Comparison of ENCODE assay signal across 20 cellular contexts in the genomic region with DNA sequence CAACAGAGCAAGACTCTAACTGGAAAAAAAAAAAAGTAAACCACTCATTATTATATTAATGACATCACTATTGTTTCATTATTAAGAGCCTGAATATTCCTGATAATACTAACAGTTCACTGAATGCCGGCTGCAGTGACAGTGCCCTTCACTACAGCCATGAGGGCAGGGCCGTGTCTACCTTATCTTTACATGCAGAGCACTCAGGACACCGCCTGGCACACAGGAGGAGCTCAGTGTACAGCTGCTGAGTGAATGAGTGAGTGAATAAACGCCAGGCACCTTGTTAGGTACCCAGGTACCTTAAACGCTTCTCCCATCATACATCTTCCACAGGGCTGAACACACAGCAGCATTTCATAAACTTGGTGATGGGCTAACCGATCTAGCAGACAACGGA.
"Had no signal": no experiment of that assay in that cellular context is flagged by ENCODE, and none has a peak within 500 bp of the region (broad histone marks: within the 10 kb centered on the region; RNA-seq: fewer than 3 reads in every experiment).

No MANE protein-coding gene starts in this region.

- H3K9me3 Mint-ChIP-seq: natural killer cell treated with Interleukin-12 subunit alpha and Interleukin-12 subunit beta and Interleukin-15 and Interleukin-18, amount 100 ng/mL, for 72 hours had no signal

- H3K27me3 Mint-ChIP-seq: natural killer cell treated with Interleukin-12 subunit alpha and Interleukin-12 subunit beta and Interleukin-15 and Interleukin-18, amount 100 ng/mL, for 72 hours had no signal

- H3K27ac ChIP-seq: epithelial cell of prostate, left lung, right lobe of liver, testis, uterus had no signal

- H3K4me3 Mint-ChIP-seq: natural killer cell treated with Interleukin-12 subunit alpha and Interleukin-12 subunit beta and Interleukin-15 and Interleukin-18, amount 100 ng/mL, for 72 hours had no signal

- FAIRE-seq: frontal cortex, islet of Langerhans had no signal

- H3K27me3 ChIP-seq: left lung, right lobe of liver, testis, uterus had no signal

- H3K36me3 ChIP-seq: uterus had no signal

- ATAC-seq: left lung; mucosa of descending colon; natural killer cell treated with Interleukin-12 subunit alpha and Interleukin-12 subunit beta and Interleukin-15 and Interleukin-18, amount 100 ng/mL, for 72 hours; stimulated activated naive CD8-positive, alpha-beta T cell treated with anti-CD3 and anti-CD28 coated beads, Interleukin-15, Interleukin-2, amounts not matched to agents 100 U/mL and 50 U/mL, for 24 hours had no signal

- DNase-seq: activated CD4-positive, alpha-beta T cell treated with anti-CD3 and anti-CD28 coated beads for 4 hours; activated CD4-positive, alpha-beta T cell treated with anti-CD3 and anti-CD28 coated beads, Interleukin-2, amount 50 U/mL, for 4 hours; activated effector memory CD4-positive, alpha-beta T cell treated with Interleukin-2 at 50 U/mL for 16 hours; activated naive CD4-positive, alpha-beta T cell treated with anti-CD3 and anti-CD28 coated beads, Interleukin-2, amount 50 U/mL, for 16 hours; amniotic stem cell; central memory CD4-positive, alpha-beta T cell; dermis blood vessel endothelial cell; effector CD4-positive, alpha-beta T cell; left lung; mucosa of descending colon; right lobe of liver; stimulated activated CD4-positive, alpha-beta T cell treated with anti-CD3 and anti-CD28 coated beads, Interleukin-2, amount 100 ng/mL, for 48 hours; stimulated activated naive CD8-positive, alpha-beta T cell treated with anti-CD3 and anti-CD28 coated beads, Interleukin-15, Interleukin-2, amounts not matched to agents 100 U/mL and 50 U/mL, for 24 hours; testis; trophoblast cell; uterus had no signal

- H3K4me3 ChIP-seq: left lung, mucosa of descending colon, right lobe of liver, testis, uterus had no signal

- H3K27ac Mint-ChIP-seq: natural killer cell treated with Interleukin-12 subunit alpha and Interleukin-12 subunit beta and Interleukin-15 and Interleukin-18, amount 100 ng/mL, for 72 hours had no signal

- H3K36me3 Mint-ChIP-seq: natural killer cell treated with Interleukin-12 subunit alpha and Interleukin-12 subunit beta and Interleukin-15 and Interleukin-18, amount 100 ng/mL, for 72 hours had no signal

- H3K9me3 ChIP-seq: left lung, mucosa of descending colon, right lobe of liver, testis, uterus had no signal
